ENCODE assay signal across 9 cellular contexts in the genomic region with DNA sequence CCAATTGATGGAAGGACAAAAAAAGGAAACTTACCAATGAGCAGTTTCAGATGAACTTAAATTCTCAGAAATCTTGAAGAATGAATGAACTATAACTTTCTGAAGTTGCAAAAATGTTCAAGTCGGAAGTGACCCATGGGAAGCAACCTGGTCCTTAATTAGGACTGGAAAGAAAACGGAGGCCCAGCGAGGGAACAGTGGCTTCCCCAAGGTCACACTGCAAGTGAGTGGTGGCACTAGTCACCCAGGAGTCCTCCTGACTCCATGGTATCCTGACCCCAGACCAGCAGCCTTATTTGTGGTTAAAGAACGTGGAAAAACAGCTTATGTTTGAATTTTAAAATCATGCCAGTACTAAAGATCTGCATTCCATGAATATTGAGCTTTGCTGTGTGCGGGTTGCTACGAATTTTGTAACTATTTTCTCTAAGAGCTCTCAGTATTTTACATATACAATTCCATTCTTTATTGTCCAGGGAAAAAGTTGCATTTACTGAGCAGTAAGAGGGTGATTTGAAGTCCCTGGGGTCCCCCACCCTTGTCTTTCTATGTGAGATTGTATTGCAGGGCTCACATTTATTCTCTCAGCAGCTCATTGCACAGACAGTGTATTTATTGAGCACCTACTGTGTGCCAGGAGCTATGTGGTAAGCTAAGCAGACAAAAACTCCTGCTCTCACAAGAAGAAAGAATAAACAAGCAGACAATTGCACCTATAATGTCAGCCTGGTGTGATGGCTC.
A peak's percentile ranks its signal among the peaks of the same experiment; 100 is the strongest.
DNase-seq lines count a peak whose midpoint lies in the region; ATAC-seq and TF ChIP-seq lines count a peak whose summit lies in the region.
"Had no signal": no experiment of that assay in that cellular context is flagged by ENCODE, and none has a peak within 500 bp of the region (broad histone marks: within the 10 kb centered on the region; RNA-seq: fewer than 3 reads in every experiment).

No MANE protein-coding gene starts in this region.

- no peak for TF ChIP-seq CTCF in HCT116 (IDR thresholded peaks at IDR 0.05 in 2 of 3, conservative IDR thresholded peaks at IDR 0.05 in 1 of 3; ENCODE audit: borderline replicate concordance in 1 of 3, insufficient read depth in 1 of 3, low read depth in 2 of 3, low read length in 2 of 3)
- no peak for TF ChIP-seq CTCF in endodermal cell (conservative IDR thresholded peaks at IDR 0.05)
- TF ChIP-seq CTCF in GM10266 (IDR thresholded peaks at IDR 0.05; ENCODE audit: control insufficient read depth, insufficient read depth, low read depth, missing control alignments): no peak

- no peak for TF ChIP-seq POLR2A in HCT116 (IDR thresholded peaks at IDR 0.05; ENCODE audit: borderline replicate concordance, extremely low read depth, insufficient read depth, insufficient read length)

- H3K36me3 ChIP-seq in HCT116 (ENCODE audit: control insufficient read depth in 1 of 2, insufficient read depth in 2 of 2, low read length in 2 of 2): no peaks in the 10 kb centered on the region
- no peaks in the 10 kb centered on the region for H3K36me3 ChIP-seq in mesodermal cell (ENCODE audit: control insufficient read depth, insufficient read depth, low read length)
- no peaks in the 10 kb centered on the region for H3K36me3 ChIP-seq in endodermal cell (ENCODE audit: control insufficient read depth, insufficient read depth, low read length)

- peaks cover 52% of the 10 kb centered on the region for H3K4me1 Mint-ChIP-seq in activated naive CD4-positive, alpha-beta T cell treated with anti-CD3 and anti-CD28 coated beads, Interleukin-2, amount 50 U/mL, for 24 hours
- peaks cover 23% of the 10 kb centered on the region for H3K4me1 Mint-ChIP-seq in endodermal cell

- no peak for TF ChIP-seq RAD21 in HCT116 (IDR thresholded peaks at IDR 0.05; ENCODE audit: low read depth)

- 83 to 91% methylated on average over 3 to 4 of the region's 6 CpGs for WGBS in mesodermal cell (ENCODE audit: insufficient coverage in 2 of 2), 2 experiments
- whole genome bisulfite sequencing in endodermal cell (ENCODE audit: insufficient coverage in 1 of 2, insufficient read length in 1 of 2), 2 experiments: 91 to 100% methylated on average over 6 of the region's 6 CpGs

- RAD21 ChIA-PET in HCT116 (lab: Charles Lee; ENCODE audit: low non-redundant PET in 1 of 2, low total read pairs in 2 of 2, uncharacterized antibody in 2 of 2, unreplicated experiment in 2 of 2): no interaction called here

- intact Hi-C loops in HCT116 (cut with micrococcal nuclease): no loop called here

- BruUV-seq in HCT116 (replicated peaks; lab: Mats Ljungman, UMichigan): no TSS peak

- H3K27me3 Mint-ChIP-seq in activated naive CD4-positive, alpha-beta T cell treated with anti-CD3 and anti-CD28 coated beads, Interleukin-2, amount 50 U/mL, for 24 hours: no peaks in the 10 kb centered on the region
- peaks cover 3% of the 10 kb centered on the region for H3K27me3 Mint-ChIP-seq in endodermal cell (ENCODE audit: insufficient read depth)
- H3K27me3 Mint-ChIP-seq: progenitor cell of endocrine pancreas had no signal

- ATAC-seq in HCT116: no peak

- H3K79me2 ChIP-seq in HCT116 (ENCODE audit: insufficient read depth, low read length): no peaks in the 10 kb centered on the region

- POLR2A ChIA-PET in HCT116 (lab: Charles Lee): interaction anchor here (1.9 kb wide), 1 partner anchor 29 kb away, joined by 4 read pairs; no protein-coding TSS in a partner anchor

- peak overlapping the region; percentile 64 for H3K4me3 Mint-ChIP-seq in activated naive CD4-positive, alpha-beta T cell treated with anti-CD3 and anti-CD28 coated beads, Interleukin-2, amount 50 U/mL, for 24 hours
- no peak overlapping the region for H3K4me3 Mint-ChIP-seq in endodermal cell

- H3K9me2 ChIP-seq in HCT116 (ENCODE audit: insufficient read depth): no peaks in the 10 kb centered on the region

- no peaks in the 10 kb centered on the region for H3K9me3 Mint-ChIP-seq in activated naive CD4-positive, alpha-beta T cell treated with anti-CD3 and anti-CD28 coated beads, Interleukin-2, amount 50 U/mL, for 24 hours
- no peaks in the 10 kb centered on the region for H3K9me3 Mint-ChIP-seq in endodermal cell

- no peak overlapping the region for H3K4me3 ChIP-seq in HCT116 (replicated peaks in 1 of 2; ENCODE audit: low read depth in 1 of 2, low read length in 2 of 2)
- H3K4me3 ChIP-seq in mesodermal cell (ENCODE audit: extremely low read depth, insufficient read depth, low read length, poor library complexity, severe bottlenecking): no peak overlapping the region
- H3K4me3 ChIP-seq in endodermal cell (ENCODE audit: low read length): no peak overlapping the region

- DNase-seq in AG08395 (ENCODE audit: low spot score) (peak; percentile 10), HCT116 (ENCODE audit: low read depth, low spot score) (no peak), endodermal cell (no peak), GM10266 (ENCODE audit: extremely low spot score) (no peak), NCI-H2081 (lab: John Stamatoyannopoulos, UW) (no peak), iPS-NIHi7 (ENCODE audit: extremely low spot score) (no peak)

- 0 out of 2 replicates have a peak overlapping the region, but pooled peaks have one; percentile 18 for H3K9ac ChIP-seq in HCT116 (ENCODE audit: low read length)
- no peak overlapping the region for H3K9ac ChIP-seq in endodermal cell (ENCODE audit: extremely low read depth, low read length, poor library complexity, severe bottlenecking)

- H3K4me1 ChIP-seq in HCT116 (ENCODE audit: control insufficient read depth in 1 of 2, insufficient read depth in 2 of 2, low read length in 2 of 2) (peaks cover 16 to 27% of the 10 kb centered on the region in 2 experiments; a peak in 3 of 4 replicates), mesodermal cell (ENCODE audit: control insufficient read depth, insufficient read depth, low read length, poor library complexity, severe bottlenecking) (peaks cover 42% of the 10 kb centered on the region), endodermal cell (ENCODE audit: control insufficient read depth, insufficient read depth, low read length) (no peaks in the 10 kb centered on the region)

- no peak overlapping the region for H2AFZ ChIP-seq in HCT116 (ENCODE audit: low read depth, low read length, poor library complexity, severe bottlenecking)

- CTCF ChIA-PET in HCT116 (lab: Charles Lee): no interaction called here

- H3K9me3 ChIP-seq in HCT116 (ENCODE audit: control insufficient read depth in 1 of 2, insufficient read depth in 1 of 2, low read depth in 1 of 2, low read length in 2 of 2) (no peaks in the 10 kb centered on the region), mesodermal cell (ENCODE audit: control insufficient read depth, low read length) (no peaks in the 10 kb centered on the region), endodermal cell (ENCODE audit: control insufficient read depth, low read length) (no peaks in the 10 kb centered on the region)

- peak overlapping the region; percentile 54 for H3K4me2 ChIP-seq in HCT116 (ENCODE audit: low read length)

- peaks cover 3% of the 10 kb centered on the region for H3K36me3 Mint-ChIP-seq in activated naive CD4-positive, alpha-beta T cell treated with anti-CD3 and anti-CD28 coated beads, Interleukin-2, amount 50 U/mL, for 24 hours
- H3K36me3 Mint-ChIP-seq in endodermal cell (ENCODE audit: low read depth): no peaks in the 10 kb centered on the region

- H3K27ac Mint-ChIP-seq in activated naive CD4-positive, alpha-beta T cell treated with anti-CD3 and anti-CD28 coated beads, Interleukin-2, amount 50 U/mL, for 24 hours: peak overlapping the region; percentile 98
- H3K27ac Mint-ChIP-seq in endodermal cell: no peak overlapping the region

- H3K27ac ChIP-seq in HCT116 (ENCODE audit: low read depth, low read length) (peak overlapping the region; percentile 37), mesodermal cell (ENCODE audit: low read depth, low read length, severe bottlenecking) (peak overlapping the region; percentile 92), endodermal cell (ENCODE audit: low read depth, low read length) (no peak overlapping the region)

- H3K27me3 ChIP-seq in HCT116 (ENCODE audit: insufficient read depth, low read length) (no peaks in the 10 kb centered on the region), endodermal cell (ENCODE audit: control insufficient read depth, insufficient read depth, low read length, poor library complexity, severe bottlenecking) (no peaks in the 10 kb centered on the region)

- H4K20me1 ChIP-seq in HCT116 (ENCODE audit: insufficient read depth): no peaks in the 10 kb centered on the region

TF ChIP-seq in HCT116, 20 proteins besides CTCF, POLR2A, EP300 and RAD21:
- TF ChIP-seq, protein P1, sequence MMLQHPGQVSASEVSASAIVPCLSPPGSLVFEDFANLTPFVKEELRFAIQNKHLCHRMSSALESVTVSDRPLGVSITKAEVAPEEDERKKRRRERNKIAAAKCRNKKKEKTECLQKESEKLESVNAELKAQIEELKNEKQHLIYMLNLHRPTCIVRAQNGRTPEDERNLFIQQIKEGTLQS (IDR thresholded peaks at IDR 0.05): no peak
- TF ChIP-seq ZFX (IDR thresholded peaks at IDR 0.05): no peak
- no peak for TF ChIP-seq ZNF274 (IDR thresholded peaks at IDR 0.05; ENCODE audit: low read depth, low read length)
- no peak for TF ChIP-seq MAX (IDR thresholded peaks at IDR 0.05)
- TF ChIP-seq SP1 (IDR thresholded peaks at IDR 0.05; ENCODE audit: low read depth): no peak
- no peak for TF ChIP-seq EZH2phosphoT487 (IDR thresholded peaks at IDR 0.05; ENCODE audit: borderline replicate concordance)
- no peak for TF ChIP-seq FOSL1 (IDR thresholded peaks at IDR 0.05; ENCODE audit: low read depth)
- TF ChIP-seq POLR2AphosphoS5 (IDR thresholded peaks at IDR 0.05; ENCODE audit: low read depth, low read length): no peak
- TF ChIP-seq EZH2 (IDR thresholded peaks at IDR 0.05): no peak
- no peak for TF ChIP-seq SRF (IDR thresholded peaks at IDR 0.05; ENCODE audit: low read depth)
- no peak for TF ChIP-seq EGR1 (IDR thresholded peaks at IDR 0.05; ENCODE audit: low read depth)
